14 cellular contexts compared by ENCODE assay signal in genomic region chr4:3145251-3145908, GRCh38.
A peak's percentile ranks its signal among the peaks of the same experiment; 100 is the strongest.
DNase-seq lines count a peak whose midpoint lies in the region; ATAC-seq and TF ChIP-seq lines count a peak whose summit lies in the region.
"Had no signal": no experiment of that assay in that cellular context is flagged by ENCODE, and none has a peak within 500 bp of the region (broad histone marks: within the 10 kb centered on the region; RNA-seq: fewer than 3 reads in every experiment).

No MANE protein-coding gene starts in this region.

- H3K4me3 Mint-ChIP-seq in type B pancreatic cell: no peak overlapping the region
- H3K4me3 Mint-ChIP-seq: activated CD4-positive, alpha-beta memory T cell treated with anti-CD3 and anti-CD28 coated beads for 36 hours; activated naive CD4-positive, alpha-beta T cell treated with anti-CD3 and anti-CD28 coated beads, Interleukin-2, amount 10 ng/mL, durations not matched to agents 7 days and 5 days; CD4-positive, CD25-positive, alpha-beta regulatory T cell had no signal

- H3K36me3 Mint-ChIP-seq in type B pancreatic cell: peaks cover 22% of the 10 kb centered on the region

- H3K9me3 ChIP-seq in heart right ventricle: no peaks in the 10 kb centered on the region
- no peaks in the 10 kb centered on the region for H3K9me3 ChIP-seq in right cardiac atrium (ENCODE audit: control insufficient read depth, low read length)
- H3K9me3 ChIP-seq: transverse colon had no signal

- 80 to 95% methylated on average over 1 of the region's 1 CpG for WGBS in heart right ventricle, 2 donors
- WGBS in right cardiac atrium: 74% methylated on average over 1 of the region's 1 CpG

- no peaks in the 10 kb centered on the region for H3K27me3 Mint-ChIP-seq in type B pancreatic cell
- H3K27me3 Mint-ChIP-seq: activated CD4-positive, alpha-beta memory T cell treated with anti-CD3 and anti-CD28 coated beads for 36 hours; activated naive CD4-positive, alpha-beta T cell treated with anti-CD3 and anti-CD28 coated beads, Interleukin-2, amount 10 ng/mL, durations not matched to agents 7 days and 5 days had no signal

- H3K4me3 ChIP-seq in heart right ventricle (no peak overlapping the region), right cardiac atrium (ENCODE audit: low read length) (no peak overlapping the region), fibroblast of mammary gland (ENCODE audit: control insufficient read depth, low read depth, low read length) (no peak overlapping the region)
- H3K4me3 ChIP-seq: SK-N-MC, transverse colon had no signal

- H3K4me1 ChIP-seq in heart right ventricle (no peaks in the 10 kb centered on the region), right cardiac atrium (ENCODE audit: control insufficient read depth, insufficient read depth, low read length) (no peaks in the 10 kb centered on the region)
- H3K4me1 ChIP-seq: transverse colon had no signal

- H3K27me3 ChIP-seq in heart right ventricle: no peaks in the 10 kb centered on the region
- H3K27me3 ChIP-seq in right cardiac atrium (ENCODE audit: control insufficient read depth, insufficient read depth): no peaks in the 10 kb centered on the region
- H3K27me3 ChIP-seq: transverse colon had no signal

- no peaks in the 10 kb centered on the region for H3K9me3 Mint-ChIP-seq in type B pancreatic cell
- H3K9me3 Mint-ChIP-seq: activated CD4-positive, alpha-beta memory T cell treated with anti-CD3 and anti-CD28 coated beads for 36 hours; activated naive CD4-positive, alpha-beta T cell treated with anti-CD3 and anti-CD28 coated beads, Interleukin-2, amount 10 ng/mL, durations not matched to agents 7 days and 5 days; CD4-positive, CD25-positive, alpha-beta regulatory T cell had no signal

- H3K27ac ChIP-seq in heart right ventricle (no peak overlapping the region), right cardiac atrium (ENCODE audit: low read length) (no peak overlapping the region), caudate nucleus (ENCODE audit: low read depth, low read length) (no peak overlapping the region)
- H3K27ac ChIP-seq: SK-N-MC, transverse colon had no signal

- TF ChIP-seq CTCF in heart right ventricle (IDR thresholded peaks at IDR 0.05) (peak in 5 of 9 donors; percentile 19 to 35 (median 22)), fibroblast of mammary gland (conservative IDR thresholded peaks at IDR 0.05; ENCODE audit: control insufficient read depth, insufficient read depth, low read depth, low read length) (peak; percentile 30), type B pancreatic cell (conservative IDR thresholded peaks at IDR 0.05) (peak; percentile 42)

- peaks cover 0 to 100% (median 62%) of the 10 kb centered on the region in 9 donors for H3K36me3 ChIP-seq in heart right ventricle

- ATAC-seq in heart right ventricle (no peak), right cardiac atrium (no peak)

- H3K4me1 Mint-ChIP-seq in type B pancreatic cell (ENCODE audit: unreplicated experiment): no peaks in the 10 kb centered on the region
- H3K4me1 Mint-ChIP-seq: activated naive CD4-positive, alpha-beta T cell treated with anti-CD3 and anti-CD28 coated beads, Interleukin-2, amount 10 ng/mL, durations not matched to agents 7 days and 5 days; CD4-positive, CD25-positive, alpha-beta regulatory T cell had no signal

- intact Hi-C loops in heart right ventricle (cut with DNase I): no loop called here
- intact Hi-C loops in right cardiac atrium (cut with DNase I): no loop called here

- no peak overlapping the region for H3K27ac Mint-ChIP-seq in type B pancreatic cell
- H3K27ac Mint-ChIP-seq: activated CD4-positive, alpha-beta memory T cell treated with anti-CD3 and anti-CD28 coated beads for 36 hours; activated naive CD4-positive, alpha-beta T cell treated with anti-CD3 and anti-CD28 coated beads, Interleukin-2, amount 10 ng/mL, durations not matched to agents 7 days and 5 days; CD4-positive, CD25-positive, alpha-beta regulatory T cell had no signal

- no peak for DNase-seq in heart right ventricle
- DNase-seq in right cardiac atrium: no peak
- peak; percentile 26 for DNase-seq in OCI-M1 (lab: John Stamatoyannopoulos, UW)
- DNase-seq in fibroblast of mammary gland (ENCODE audit: low read depth): peak; percentile 53
- DNase-seq in type B pancreatic cell (ENCODE audit: extremely low spot score, unreplicated experiment): no peak
- no peak for DNase-seq in caudate nucleus (lab: John Stamatoyannopoulos, UW)
- DNase-seq in HK-2 (ENCODE audit: unreplicated experiment): no peak
- no peak for DNase-seq in epidermal melanocyte (ENCODE audit: insufficient read length, low spot score)
- DNase-seq: activated CD4-positive, alpha-beta memory T cell treated with anti-CD3 and anti-CD28 coated beads for 36 hours; activated naive CD4-positive, alpha-beta T cell treated with anti-CD3 and anti-CD28 coated beads, Interleukin-2, amount 10 ng/mL, durations not matched to agents 7 days and 5 days; CD4-positive, CD25-positive, alpha-beta regulatory T cell; NCI-H187; transverse colon had no signal

Comparison
In these comparisons a context has a peak if more than half of its experiments do, and no peak if none do; other contexts are left out.
1. DNase-seq: peak in OCI-M1 (single experiment) and fibroblast of mammary gland (single experiment); none in heart right ventricle (0 of 2), right cardiac atrium (0 of 3), type B pancreatic cell (single experiment), caudate nucleus (0 of 61), HK-2 (single experiment) and epidermal melanocyte (single experiment).
2. Peak in every context shown above with its lines, with median percentiles within 50 percentile points of each other: CTCF ChIP-seq.